Comparison of ENCODE assay signal across 27 cellular contexts in the genomic region with DNA sequence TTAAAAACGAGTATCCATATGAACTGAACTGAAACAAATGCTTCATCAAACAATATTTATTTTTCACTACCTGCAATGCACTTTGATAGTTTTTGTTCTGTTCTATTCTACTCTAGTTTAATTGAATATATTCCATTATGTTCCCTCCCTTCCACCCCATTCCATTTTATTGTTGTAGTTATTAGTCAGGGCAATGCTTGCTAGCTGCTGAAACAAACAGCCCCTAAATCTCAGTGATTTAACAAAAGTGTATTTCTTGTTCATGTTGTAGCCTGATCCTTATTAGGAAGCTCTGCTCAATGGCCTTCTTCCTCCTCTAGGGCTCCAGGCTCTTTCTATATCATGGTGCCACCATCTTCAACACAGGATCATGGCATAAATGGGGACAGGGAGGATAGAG.
"Had no signal": no experiment of that assay in that cellular context is flagged by ENCODE, and none has a peak within 500 bp of the region (broad histone marks: within the 10 kb centered on the region; RNA-seq: fewer than 3 reads in every experiment).

No MANE protein-coding gene starts in this region.

- H3K36me3 ChIP-seq: stomach, suprapubic skin, thoracic aorta, thyroid gland, tibial artery, tibial nerve, transverse colon, upper lobe of left lung, upper lobe of right lung, uterus, vagina had no signal

- H3K9me3 ChIP-seq: suprapubic skin, testis, thoracic aorta, thyroid gland, tibial artery, tibial nerve, transverse colon, upper lobe of right lung, uterus, vagina had no signal

- H3K27ac ChIP-seq: stomach, suprapubic skin, testis, thoracic aorta, thyroid gland, tibial artery, tibial nerve, transverse colon, upper lobe of left lung, upper lobe of right lung, uterus, vagina had no signal

- DNase-seq: stimulated activated CD4-positive, alpha-beta T cell treated with anti-CD3 and anti-CD28 coated beads, Interleukin-2, amount 100 ng/mL, for 48 hours; stimulated activated CD4-positive, alpha-beta T cell treated with anti-CD3 and anti-CD28 coated beads, Interleukin-4, amount 100 ng/mL, for 1 hour; stimulated activated CD4-positive, alpha-beta T cell treated with anti-CD3 and anti-CD28 coated beads, Interleukin-4, amount 100 ng/mL, for 24 hours; stimulated activated CD4-positive, alpha-beta T cell treated with anti-CD3 and anti-CD28 coated beads, Interleukin-4, amount 100 ng/mL, for 4 hours; stimulated activated CD8-positive, alpha-beta memory T cell treated with anti-CD3 and anti-CD28 coated beads, Interleukin-4, amount 100 ng/mL, for 48 hours; stimulated activated naive B cell treated with anti-CD40 and anti-IgM and Interleukin-4, amounts not matched to agents 10 μg/mL and 1 μg/mL and 100 μg/mL, for 72 hours; stimulated activated naive CD4-positive, alpha-beta T cell; stimulated activated naive CD4-positive, alpha-beta T cell treated with Interleukin-2 at 50 U/mL for 16 hours; stimulated activated naive CD8-positive, alpha-beta T cell treated with anti-CD3 and anti-CD28 coated beads, Interleukin-15, amount 100 ng/mL, for 72 hours; stimulated activated naive CD8-positive, alpha-beta T cell treated with anti-CD3 and anti-CD28 coated beads, Interleukin-15, Interleukin-2, amounts not matched to agents 100 U/mL and 50 U/mL, for 24 hours; stomach; substantia nigra; testis; thyroid gland; tibial artery; transverse colon; trophoblast cell; upper lobe of left lung; upper lobe of right lung; uterus had no signal

- H3K27me3 ChIP-seq: suprapubic skin, testis, thyroid gland, tibial artery, tibial nerve, transverse colon, upper lobe of left lung, upper lobe of right lung, vagina had no signal

- ATAC-seq: stimulated activated effector memory CD8-positive, alpha-beta T cell treated with anti-CD3 and anti-CD28 coated beads, Interleukin-12 subunit alpha, Interleukin-12 subunit beta, amount 100 ng/mL, for 72 hours; stimulated activated memory B cell treated with anti-CD40 and anti-IgM and Interleukin-4, amounts not matched to agents 10 μg/mL and 1 μg/mL and 100 μg/mL, for 72 hours; stimulated activated naive B cell treated with anti-CD40 and anti-IgM and Interleukin-4, amounts not matched to agents 10 μg/mL and 1 μg/mL and 100 μg/mL, for 72 hours; stimulated activated naive CD8-positive, alpha-beta T cell treated with anti-CD3 and anti-CD28 coated beads, Interleukin-15, amount 100 ng/mL, for 72 hours; stimulated activated naive CD8-positive, alpha-beta T cell treated with anti-CD3 and anti-CD28 coated beads, Interleukin-15, Interleukin-2, amounts not matched to agents 100 U/mL and 50 U/mL, for 24 hours; upper lobe of right lung had no signal

- H3K4me3 ChIP-seq: stomach, suprapubic skin, testis, thoracic aorta, thyroid gland, tibial artery, tibial nerve, transverse colon, upper lobe of left lung, upper lobe of right lung, uterus, vagina had no signal

- H3K4me1 ChIP-seq: stomach, suprapubic skin, testis, thyroid gland, tibial artery, tibial nerve, transverse colon, upper lobe of left lung, upper lobe of right lung, uterus, vagina had no signal

- FAIRE-seq: urothelium cell line had no signal
